Comparison of ENCODE assay signal across 25 cellular contexts in genomic region chr9:95966303-95966702, GRCh38.
"Had no signal": no experiment of that assay in that cellular context is flagged by ENCODE, and none has a peak within 500 bp of the region (broad histone marks: within the 10 kb centered on the region; RNA-seq: fewer than 3 reads in every experiment).

No MANE protein-coding gene starts in this region.

- H3K27ac Mint-ChIP-seq: activated CD8-positive, alpha-beta memory T cell treated with anti-CD3 and anti-CD28 coated beads, Interleukin-2, amount 10 ng/mL, durations not matched to agents 7 days and 5 days; activated naive CD4-positive, alpha-beta T cell treated with anti-CD3 and anti-CD28 coated beads, Interleukin-2, amount 10 ng/mL, durations not matched to agents 7 days and 5 days; activated naive CD8-positive, alpha-beta T cell treated with anti-CD3 and anti-CD28 coated beads for 36 hours; activated T-cell treated with anti-CD3 and anti-CD28 coated beads, Interleukin-2, amount 50 U/mL, for 24 hours; activated T-helper 1 cell treated with anti-CD3 and anti-CD28 coated beads, Interleukin-12 subunit alpha, Interleukin-12 subunit beta, Interleukin-2, Interleukin-4 antibody, amounts not matched to agents 30 ng/mL and 10 ng/mL and 1 ng/mL, durations not matched to agents 14 hours and 24 hours and 36 hours; T-helper 17 cell; WTC11 had no signal

- H3K9me3 ChIP-seq: adrenal gland had no signal

- H3K4me1 ChIP-seq: adrenal gland had no signal

- ATAC-seq: activated CD8-positive, alpha-beta memory T cell treated with anti-CD3 and anti-CD28 coated beads, Interleukin-2, amount 10 ng/mL, durations not matched to agents 7 days and 5 days; K562; T-helper 17 cell; WTC11 had no signal

- H3K27ac ChIP-seq: adrenal gland had no signal

- DNase-seq: activated CD4-positive, alpha-beta T cell treated with anti-CD3 and anti-CD28 coated beads for 48 hours; activated CD4-positive, alpha-beta T cell treated with anti-CD3 and anti-CD28 coated beads, Interleukin-2, amount 50 U/mL, for 48 hours; activated CD4-positive, CD25-positive, alpha-beta regulatory T cell treated with anti-CD3 and anti-CD28 coated beads, Interleukin-2, amount 50 U/mL, for 72 hours; activated CD8-positive, alpha-beta memory T cell treated with anti-CD3 and anti-CD28 coated beads, Interleukin-2, amount 10 ng/mL, durations not matched to agents 7 days and 5 days; activated effector memory CD4-positive, alpha-beta T cell treated with anti-CD3 and anti-CD28 coated beads, Interleukin-2, amount 50 U/mL, for 16 hours; activated naive CD4-positive, alpha-beta T cell treated with anti-CD3 and anti-CD28 coated beads, Interleukin-2, amount 10 ng/mL, durations not matched to agents 7 days and 5 days; activated naive CD8-positive, alpha-beta T cell treated with anti-CD3 and anti-CD28 coated beads for 36 hours; activated T-cell treated with anti-CD3 and anti-CD28 coated beads, Interleukin-2, amount 50 U/mL, for 24 hours; adrenal gland; anterior cingulate cortex; caudate nucleus; Karpas-422; MM.1S; NCI-H1105; NCI-H1436; NCI-H1694 treated with DMSO at 0.1 percent for 48 hours; NCI-H2029 treated with DMSO at 0.1 percent for 48 hours; NCI-H446; NCI-H748 treated with DMSO at 0.1 percent for 48 hours; SIG-M5; T-helper 17 cell; T-helper 9 cell had no signal

- H3K27me3 ChIP-seq: adrenal gland had no signal

- H3K36me3 ChIP-seq: adrenal gland had no signal

- H3K27me3 Mint-ChIP-seq: activated CD8-positive, alpha-beta memory T cell treated with anti-CD3 and anti-CD28 coated beads, Interleukin-2, amount 10 ng/mL, durations not matched to agents 7 days and 5 days; activated naive CD4-positive, alpha-beta T cell treated with anti-CD3 and anti-CD28 coated beads, Interleukin-2, amount 10 ng/mL, durations not matched to agents 7 days and 5 days; activated naive CD8-positive, alpha-beta T cell treated with anti-CD3 and anti-CD28 coated beads for 36 hours; activated T-cell treated with anti-CD3 and anti-CD28 coated beads, Interleukin-2, amount 50 U/mL, for 24 hours; T-helper 17 cell had no signal

- H3K4me1 Mint-ChIP-seq: activated CD8-positive, alpha-beta memory T cell treated with anti-CD3 and anti-CD28 coated beads, Interleukin-2, amount 10 ng/mL, durations not matched to agents 7 days and 5 days; activated naive CD4-positive, alpha-beta T cell treated with anti-CD3 and anti-CD28 coated beads, Interleukin-2, amount 10 ng/mL, durations not matched to agents 7 days and 5 days; activated naive CD8-positive, alpha-beta T cell treated with anti-CD3 and anti-CD28 coated beads for 36 hours; WTC11 had no signal

- FAIRE-seq: K562 had no signal

- H3K4me3 ChIP-seq: adrenal gland, K562 had no signal

- H3K4me3 Mint-ChIP-seq: activated CD8-positive, alpha-beta memory T cell treated with anti-CD3 and anti-CD28 coated beads, Interleukin-2, amount 10 ng/mL, durations not matched to agents 7 days and 5 days; activated naive CD4-positive, alpha-beta T cell treated with anti-CD3 and anti-CD28 coated beads, Interleukin-2, amount 10 ng/mL, durations not matched to agents 7 days and 5 days; activated naive CD8-positive, alpha-beta T cell treated with anti-CD3 and anti-CD28 coated beads for 36 hours; activated T-cell treated with anti-CD3 and anti-CD28 coated beads, Interleukin-2, amount 50 U/mL, for 24 hours; activated T-helper 1 cell treated with anti-CD3 and anti-CD28 coated beads, Interleukin-12 subunit alpha, Interleukin-12 subunit beta, Interleukin-2, Interleukin-4 antibody, amounts not matched to agents 30 ng/mL and 10 ng/mL and 1 ng/mL, durations not matched to agents 14 hours and 24 hours and 36 hours; T-helper 17 cell; WTC11 had no signal

- H3K9me3 Mint-ChIP-seq: WTC11 had no signal
